Comparison of ENCODE assay signal across 12 cellular contexts in the genomic region with DNA sequence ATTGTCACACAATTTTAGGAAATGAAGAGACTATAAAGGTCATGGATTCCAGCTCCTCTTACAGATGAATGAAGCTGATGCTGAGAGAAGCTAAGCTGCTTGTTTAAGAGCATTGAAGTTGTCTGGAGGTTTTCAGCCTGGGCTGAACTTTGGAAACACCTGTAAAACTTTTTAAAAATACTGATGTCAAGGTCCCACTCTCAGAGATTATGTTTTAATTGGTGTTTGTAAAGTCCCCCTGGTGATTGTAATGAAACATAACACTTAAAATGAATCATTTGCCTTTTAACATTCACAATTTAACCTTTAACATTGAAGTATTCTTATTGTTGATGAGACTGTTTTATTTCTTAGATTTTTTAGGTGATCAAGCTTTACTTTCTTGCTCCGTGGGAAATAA. TPM values are rescaled to one million over a fixed set of nuclear protein-coding genes. Genes with fewer than 3 reads are reported as not detected.
DNase-seq lines count a peak whose midpoint lies in the region; ATAC-seq, FAIRE-seq and TF ChIP-seq lines count a peak whose summit lies in the region.
"Had no signal": no experiment of that assay in that cellular context is flagged by ENCODE, and none has a peak within 500 bp of the region (broad histone marks: within the 10 kb centered on the region; RNA-seq: fewer than 3 reads in every experiment).

No MANE protein-coding gene starts in this region.

- DNase-seq in CD1c-positive myeloid dendritic cell (ENCODE audit: extremely low spot score), result peak; percentile 17
- DNase-seq in HCT116 (ENCODE audit: low read depth, low spot score), result no peak
- no peak for DNase-seq in astrocyte (ENCODE audit: low read depth)
- DNase-seq in memory B cell (ENCODE audit: low spot score in 2 of 2), result no peak
- no peak for DNase-seq in hippocampal formation (lab: John Stamatoyannopoulos, UW)
- no peak for DNase-seq in D341Med (ENCODE audit: low spot score)
- DNase-seq in superior temporal gyrus (ENCODE audit: extremely low spot score), result no peak
- DNase-seq: Calu3, SHP77, WERI-Rb-1 had no signal

- POLR2A ChIA-PET in HCT116 (lab: Charles Lee), result no interaction called here

- ATAC-seq in HCT116 (no peak), memory B cell (ENCODE audit: low read depth) (peak; percentile 35), GM18868 (IDR thresholded peaks at IDR 0.05; ENCODE audit: unreplicated experiment) (no peak)

- no peak for TF ChIP-seq POLR2A in HCT116 (IDR thresholded peaks at IDR 0.05; ENCODE audit: borderline replicate concordance, extremely low read depth, insufficient read depth, insufficient read length)

- no peak for FAIRE-seq in astrocyte (lab: Jason Lieb, UNC)
- FAIRE-seq: bronchial epithelial cell had no signal

- H3K79me2 ChIP-seq in HCT116 (ENCODE audit: insufficient read depth, low read length), result peaks cover 100% of the 10 kb centered on the region
- H3K79me2 ChIP-seq in astrocyte (ENCODE audit: insufficient read depth, low read length), result peaks cover 98% of the 10 kb centered on the region

- CTCF ChIA-PET in HCT116 (lab: Charles Lee), result no interaction called here

- no peak overlapping the region for H3K9ac ChIP-seq in HCT116 (ENCODE audit: low read length)
- H3K9ac ChIP-seq in astrocyte (ENCODE audit: low read length), result no peak overlapping the region

- no peak overlapping the region for H3K27ac Mint-ChIP-seq in astrocyte (ENCODE audit: unreplicated experiment)
- H3K27ac Mint-ChIP-seq in memory B cell, result no peak overlapping the region

- H3K36me3 Mint-ChIP-seq in astrocyte (ENCODE audit: low read depth, unreplicated experiment), result no peaks in the 10 kb centered on the region
- peaks cover 2% of the 10 kb centered on the region for H3K36me3 Mint-ChIP-seq in memory B cell

- no TSS peak for BruUV-seq in HCT116 (replicated peaks; lab: Mats Ljungman, UMichigan)

- RAD21 ChIA-PET in HCT116 (lab: Charles Lee; ENCODE audit: low non-redundant PET in 1 of 2, low total read pairs in 2 of 2, uncharacterized antibody in 2 of 2, unreplicated experiment in 2 of 2), result no interaction called here

- H3K4me1 Mint-ChIP-seq in astrocyte (ENCODE audit: low read depth, unreplicated experiment) (peaks cover 24% of the 10 kb centered on the region), memory B cell (peaks cover 18% of the 10 kb centered on the region)

- H4K20me1 ChIP-seq in HCT116 (ENCODE audit: insufficient read depth) (peaks cover 74% of the 10 kb centered on the region), astrocyte (ENCODE audit: insufficient read depth, low read length) (peaks cover 82% of the 10 kb centered on the region)

- TF ChIP-seq CTCF in HCT116 (IDR thresholded peaks at IDR 0.05 in 2 of 3, conservative IDR thresholded peaks at IDR 0.05 in 1 of 3; ENCODE audit: borderline replicate concordance in 1 of 3, insufficient read depth in 1 of 3, low read depth in 2 of 3, low read length in 2 of 3) (peak in 1 of 3 experiments; percentile 39; a peak in 1 of 6 replicates), astrocyte (IDR thresholded peaks at IDR 0.05; ENCODE audit: insufficient read depth, low read depth, low read length) (peak; percentile 12)

- H3K4me2 ChIP-seq in HCT116 (ENCODE audit: low read length) (peak overlapping the region; percentile 2; the same call in 1 of the 2 replicates), astrocyte (ENCODE audit: low read length) (no peak overlapping the region)

- H3K9me3 ChIP-seq in HCT116 (ENCODE audit: control insufficient read depth in 1 of 2, insufficient read depth in 1 of 2, low read depth in 1 of 2, low read length in 2 of 2), result no peaks in the 10 kb centered on the region
- H3K9me3 ChIP-seq in astrocyte (ENCODE audit: insufficient read depth, low read depth, low read length), result no peaks in the 10 kb centered on the region

- 0 out of 2 replicates have a peak, but pooled peaks have one; percentile 7 for TF ChIP-seq RAD21 in HCT116 (IDR thresholded peaks at IDR 0.05; ENCODE audit: low read depth)

- H3K27me3 Mint-ChIP-seq in astrocyte (ENCODE audit: low read depth, unreplicated experiment) (no peaks in the 10 kb centered on the region), memory B cell (no peaks in the 10 kb centered on the region)

- H3K9me3 Mint-ChIP-seq in astrocyte (ENCODE audit: unreplicated experiment) (no peaks in the 10 kb centered on the region), memory B cell (no peaks in the 10 kb centered on the region)

- H3K4me3 ChIP-seq in HCT116 (replicated peaks in 1 of 2; ENCODE audit: low read depth in 1 of 2, low read length in 2 of 2) (no peak overlapping the region), astrocyte (ENCODE audit: insufficient read depth, low read depth, low read length) (no peak overlapping the region)

- intact Hi-C loops in HCT116 (cut with micrococcal nuclease), result no loop called here

- H2AFZ ChIP-seq in HCT116 (ENCODE audit: low read depth, low read length, poor library complexity, severe bottlenecking) (no peak overlapping the region), astrocyte (ENCODE audit: low read depth, low read length) (no peak overlapping the region)

- no peaks in the 10 kb centered on the region for H3K27me3 ChIP-seq in HCT116 (ENCODE audit: insufficient read depth, low read length)
- no peaks in the 10 kb centered on the region for H3K27me3 ChIP-seq in astrocyte (ENCODE audit: insufficient read depth, low read length)

- H3K4me3 Mint-ChIP-seq in astrocyte (ENCODE audit: unreplicated experiment) (no peak overlapping the region), memory B cell (no peak overlapping the region)

- H3K4me1 ChIP-seq in HCT116 (ENCODE audit: control insufficient read depth in 1 of 2, insufficient read depth in 2 of 2, low read length in 2 of 2) (peaks cover 19 to 37% of the 10 kb centered on the region in 2 experiments), astrocyte (ENCODE audit: insufficient read depth, low read length) (peaks cover 5% of the 10 kb centered on the region)

- H3K36me3 ChIP-seq in HCT116 (ENCODE audit: control insufficient read depth in 1 of 2, insufficient read depth in 2 of 2, low read length in 2 of 2), result peaks cover 13 to 30% of the 10 kb centered on the region in 2 experiments
- H3K36me3 ChIP-seq in astrocyte (ENCODE audit: insufficient read depth, low read length), result peaks cover 6% of the 10 kb centered on the region

- H3K9me2 ChIP-seq in HCT116 (ENCODE audit: insufficient read depth), result no peaks in the 10 kb centered on the region

- H3K27ac ChIP-seq in HCT116 (ENCODE audit: low read depth, low read length), result no peak overlapping the region
- no peak overlapping the region for H3K27ac ChIP-seq in astrocyte (ENCODE audit: low read depth, low read length)
- H3K27ac ChIP-seq: WERI-Rb-1 had no signal

TF ChIP-seq in HCT116, 20 proteins besides CTCF, POLR2A, EP300 and RAD21 (continues in another document):
- TF ChIP-seq ZNF274 (IDR thresholded peaks at IDR 0.05; ENCODE audit: low read depth, low read length), result no peak
- TF ChIP-seq, protein P1, sequence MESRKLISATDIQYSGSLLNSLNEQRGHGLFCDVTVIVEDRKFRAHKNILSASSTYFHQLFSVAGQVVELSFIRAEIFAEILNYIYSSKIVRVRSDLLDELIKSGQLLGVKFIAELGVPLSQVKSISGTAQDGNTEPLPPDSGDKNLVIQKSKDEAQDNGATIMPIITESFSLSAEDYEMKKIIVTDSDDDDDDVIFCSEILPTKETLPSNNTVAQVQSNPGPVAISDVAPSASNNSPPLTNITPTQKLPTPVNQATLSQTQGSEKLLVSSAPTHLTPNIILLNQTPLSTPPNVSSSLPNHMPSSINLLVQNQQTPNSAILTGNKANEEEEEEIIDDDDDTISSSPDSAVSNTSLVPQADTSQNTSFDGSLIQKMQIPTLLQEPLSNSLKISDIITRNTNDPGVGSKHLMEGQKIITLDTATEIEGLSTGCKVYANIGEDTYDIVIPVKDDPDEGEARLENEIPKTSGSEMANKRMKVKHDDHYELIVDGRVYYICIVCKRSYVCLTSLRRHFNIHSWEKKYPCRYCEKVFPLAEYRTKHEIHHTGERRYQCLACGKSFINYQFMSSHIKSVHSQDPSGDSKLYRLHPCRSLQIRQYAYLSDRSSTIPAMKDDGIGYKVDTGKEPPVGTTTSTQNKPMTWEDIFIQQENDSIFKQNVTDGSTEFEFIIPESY (IDR thresholded peaks at IDR 0.05; ENCODE audit: extremely low read depth, insufficient replicate concordance, low read length), result no peak
- TF ChIP-seq CBX3 (IDR thresholded peaks at IDR 0.05; ENCODE audit: low read depth), result no peak
- no peak for TF ChIP-seq YY1 (IDR thresholded peaks at IDR 0.05; ENCODE audit: extremely low read depth, insufficient replicate concordance, low read depth, low read length)
- TF ChIP-seq, protein P2, sequence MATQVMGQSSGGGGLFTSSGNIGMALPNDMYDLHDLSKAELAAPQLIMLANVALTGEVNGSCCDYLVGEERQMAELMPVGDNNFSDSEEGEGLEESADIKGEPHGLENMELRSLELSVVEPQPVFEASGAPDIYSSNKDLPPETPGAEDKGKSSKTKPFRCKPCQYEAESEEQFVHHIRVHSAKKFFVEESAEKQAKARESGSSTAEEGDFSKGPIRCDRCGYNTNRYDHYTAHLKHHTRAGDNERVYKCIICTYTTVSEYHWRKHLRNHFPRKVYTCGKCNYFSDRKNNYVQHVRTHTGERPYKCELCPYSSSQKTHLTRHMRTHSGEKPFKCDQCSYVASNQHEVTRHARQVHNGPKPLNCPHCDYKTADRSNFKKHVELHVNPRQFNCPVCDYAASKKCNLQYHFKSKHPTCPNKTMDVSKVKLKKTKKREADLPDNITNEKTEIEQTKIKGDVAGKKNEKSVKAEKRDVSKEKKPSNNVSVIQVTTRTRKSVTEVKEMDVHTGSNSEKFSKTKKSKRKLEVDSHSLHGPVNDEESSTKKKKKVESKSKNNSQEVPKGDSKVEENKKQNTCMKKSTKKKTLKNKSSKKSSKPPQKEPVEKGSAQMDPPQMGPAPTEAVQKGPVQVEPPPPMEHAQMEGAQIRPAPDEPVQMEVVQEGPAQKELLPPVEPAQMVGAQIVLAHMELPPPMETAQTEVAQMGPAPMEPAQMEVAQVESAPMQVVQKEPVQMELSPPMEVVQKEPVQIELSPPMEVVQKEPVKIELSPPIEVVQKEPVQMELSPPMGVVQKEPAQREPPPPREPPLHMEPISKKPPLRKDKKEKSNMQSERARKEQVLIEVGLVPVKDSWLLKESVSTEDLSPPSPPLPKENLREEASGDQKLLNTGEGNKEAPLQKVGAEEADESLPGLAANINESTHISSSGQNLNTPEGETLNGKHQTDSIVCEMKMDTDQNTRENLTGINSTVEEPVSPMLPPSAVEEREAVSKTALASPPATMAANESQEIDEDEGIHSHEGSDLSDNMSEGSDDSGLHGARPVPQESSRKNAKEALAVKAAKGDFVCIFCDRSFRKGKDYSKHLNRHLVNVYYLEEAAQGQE (IDR thresholded peaks at IDR 0.05; ENCODE audit: low read depth), result no peak
- TF ChIP-seq JUND (IDR thresholded peaks at IDR 0.05), result no peak
- TF ChIP-seq ZFX (IDR thresholded peaks at IDR 0.05), result no peak
- TF ChIP-seq, protein P3, sequence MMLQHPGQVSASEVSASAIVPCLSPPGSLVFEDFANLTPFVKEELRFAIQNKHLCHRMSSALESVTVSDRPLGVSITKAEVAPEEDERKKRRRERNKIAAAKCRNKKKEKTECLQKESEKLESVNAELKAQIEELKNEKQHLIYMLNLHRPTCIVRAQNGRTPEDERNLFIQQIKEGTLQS (IDR thresholded peaks at IDR 0.05), result no peak
- no peak for TF ChIP-seq FOSL1 (IDR thresholded peaks at IDR 0.05; ENCODE audit: low read depth)

RNA-seq across cellular contexts. Expression of a gene that starts 16.4 kb away (rescaled TPM):
- total RNA-seq in HCT116 (2021; ENCODE audit: unreplicated experiment) (251 TPM), astrocyte (163 and 205 TPM in 2 replicates)
- polyA plus RNA-seq in HCT116 (2012), result 113 and 123 TPM in 2 replicates
